In the genomic region with DNA sequence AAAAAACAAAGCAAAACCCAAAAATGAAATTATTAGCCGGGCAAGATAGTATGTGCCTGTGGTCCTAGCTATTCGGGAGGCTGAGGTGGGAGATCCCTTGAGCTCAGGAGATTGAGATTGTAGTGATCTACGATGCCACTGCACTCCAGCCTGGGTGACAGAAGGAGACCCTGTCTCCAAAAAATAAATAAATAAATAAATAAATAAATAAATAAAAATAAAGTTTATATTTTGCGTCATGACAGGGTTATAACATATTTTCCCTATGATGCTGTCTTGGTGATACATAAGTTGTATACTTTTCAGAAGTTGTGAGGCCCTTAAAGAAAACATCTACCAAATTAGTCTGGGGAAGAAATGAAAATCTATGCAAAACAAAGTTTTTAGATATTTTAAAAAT, we compare ENCODE assay signal across 21 cellular contexts.
A peak's percentile ranks its signal among the peaks of the same experiment; 100 is the strongest.
DNase-seq lines count a peak whose midpoint lies in the region; ATAC-seq and TF ChIP-seq lines count a peak whose summit lies in the region.
"Had no signal": no experiment of that assay in that cellular context is flagged by ENCODE, and none has a peak within 500 bp of the region (broad histone marks: within the 10 kb centered on the region; RNA-seq: fewer than 3 reads in every experiment).

No MANE protein-coding gene starts in this region.

- no peaks in the 10 kb centered on the region for H3K9me3 ChIP-seq in CD8-positive, alpha-beta T cell (ENCODE audit: low read length)
- H3K9me3 ChIP-seq: SK-N-SH had no signal

- H3K9me3 Mint-ChIP-seq in activated naive CD8-positive, alpha-beta T cell (ENCODE audit: low read depth): no peaks in the 10 kb centered on the region
- no peaks in the 10 kb centered on the region for H3K9me3 Mint-ChIP-seq in activated naive CD8-positive, alpha-beta T cell treated with anti-CD3 and anti-CD28 coated beads, Interleukin-2, amount 50 U/mL, for 24 hours
- H3K9me3 Mint-ChIP-seq in CD8-positive, alpha-beta T cell: no peaks in the 10 kb centered on the region
- H3K9me3 Mint-ChIP-seq in activated naive CD8-positive, alpha-beta T cell treated with anti-CD3 and anti-CD28 coated beads for 36 hours: no peaks in the 10 kb centered on the region
- H3K9me3 Mint-ChIP-seq: CD4-positive, CD25-positive, alpha-beta regulatory T cell had no signal

- H3K36me3 Mint-ChIP-seq in activated naive CD8-positive, alpha-beta T cell: no peaks in the 10 kb centered on the region
- H3K36me3 Mint-ChIP-seq in activated naive CD8-positive, alpha-beta T cell treated with anti-CD3 and anti-CD28 coated beads, Interleukin-2, amount 50 U/mL, for 24 hours (ENCODE audit: low read depth): peaks cover 5% of the 10 kb centered on the region
- H3K36me3 Mint-ChIP-seq in CD8-positive, alpha-beta T cell: no peaks in the 10 kb centered on the region
- peaks cover 10% of the 10 kb centered on the region for H3K36me3 Mint-ChIP-seq in activated naive CD8-positive, alpha-beta T cell treated with anti-CD3 and anti-CD28 coated beads for 36 hours
- H3K36me3 Mint-ChIP-seq: CD4-positive, CD25-positive, alpha-beta regulatory T cell had no signal

- no peak for ATAC-seq in activated naive CD8-positive, alpha-beta T cell treated with anti-CD3 and anti-CD28 coated beads, Interleukin-2, amount 50 U/mL, for 24 hours
- ATAC-seq in CD8-positive, alpha-beta T cell: no peak
- no peak for ATAC-seq in HG03460 (IDR thresholded peaks at IDR 0.05; ENCODE audit: unreplicated experiment)
- ATAC-seq: PC-3 had no signal

- no peak overlapping the region for H3K4me3 Mint-ChIP-seq in activated naive CD8-positive, alpha-beta T cell
- H3K4me3 Mint-ChIP-seq in activated naive CD8-positive, alpha-beta T cell treated with anti-CD3 and anti-CD28 coated beads, Interleukin-2, amount 50 U/mL, for 24 hours: no peak overlapping the region
- H3K4me3 Mint-ChIP-seq in CD8-positive, alpha-beta T cell: no peak overlapping the region
- no peak overlapping the region for H3K4me3 Mint-ChIP-seq in activated naive CD8-positive, alpha-beta T cell treated with anti-CD3 and anti-CD28 coated beads for 36 hours
- H3K4me3 Mint-ChIP-seq: CD4-positive, CD25-positive, alpha-beta regulatory T cell had no signal

- no peak for DNase-seq in activated naive CD8-positive, alpha-beta T cell treated with anti-CD3 and anti-CD28 coated beads, Interleukin-2, amount 50 U/mL, for 24 hours
- DNase-seq in CD8-positive, alpha-beta T cell: no peak
- no peak for DNase-seq in activated naive CD8-positive, alpha-beta T cell treated with anti-CD3 and anti-CD28 coated beads for 36 hours
- no peak for DNase-seq in NCI-H1105 (lab: John Stamatoyannopoulos, UW)
- no peak for DNase-seq in G401 (ENCODE audit: low spot score)
- DNase-seq: ACHN; CD4-positive, CD25-positive, alpha-beta regulatory T cell; DMS53; GOT3; KG1; NCI-H1417 treated with DMSO at 0.1 percent for 48 hours; NCI-H187 treated with DMSO at 0.1 percent for 48 hours; NCI-H226; NCI-H524; NCI-H82; PC-3; RPMI8226; SHP77 treated with DMSO at 0.1 percent for 48 hours; SK-N-SH had no signal

- POLR2A ChIA-PET in CD8-positive, alpha-beta T cell (lab: Charles Lee): no interaction called here

- H3K27ac Mint-ChIP-seq in activated naive CD8-positive, alpha-beta T cell: peak overlapping the region; percentile 51
- no peak overlapping the region for H3K27ac Mint-ChIP-seq in activated naive CD8-positive, alpha-beta T cell treated with anti-CD3 and anti-CD28 coated beads, Interleukin-2, amount 50 U/mL, for 24 hours
- H3K27ac Mint-ChIP-seq in CD8-positive, alpha-beta T cell: peak overlapping the region; percentile 28
- peak overlapping the region; percentile 95 for H3K27ac Mint-ChIP-seq in activated naive CD8-positive, alpha-beta T cell treated with anti-CD3 and anti-CD28 coated beads for 36 hours

- CTCF ChIA-PET in CD8-positive, alpha-beta T cell (lab: Charles Lee): no interaction called here

- in situ Hi-C loops in G401 (cut with HindIII; ENCODE audit: low sequenced_read_pairs): no loop called here

- H3K27me3 ChIP-seq in CD8-positive, alpha-beta T cell (ENCODE audit: insufficient read depth, low read length): no peaks in the 10 kb centered on the region

- no peaks in the 10 kb centered on the region for H3K27me3 Mint-ChIP-seq in activated naive CD8-positive, alpha-beta T cell
- H3K27me3 Mint-ChIP-seq in activated naive CD8-positive, alpha-beta T cell treated with anti-CD3 and anti-CD28 coated beads, Interleukin-2, amount 50 U/mL, for 24 hours: no peaks in the 10 kb centered on the region
- no peaks in the 10 kb centered on the region for H3K27me3 Mint-ChIP-seq in CD8-positive, alpha-beta T cell (ENCODE audit: low read depth)
- no peaks in the 10 kb centered on the region for H3K27me3 Mint-ChIP-seq in activated naive CD8-positive, alpha-beta T cell treated with anti-CD3 and anti-CD28 coated beads for 36 hours
- H3K27me3 Mint-ChIP-seq: CD4-positive, CD25-positive, alpha-beta regulatory T cell had no signal

- TF ChIP-seq CTCF in CD8-positive, alpha-beta T cell (IDR thresholded peaks at IDR 0.05): no peak

- H3K36me3 ChIP-seq in CD8-positive, alpha-beta T cell (ENCODE audit: insufficient read depth, low read length): no peaks in the 10 kb centered on the region

- no peak overlapping the region for H3K27ac ChIP-seq in CD8-positive, alpha-beta T cell (ENCODE audit: low read depth, low read length)

- intact Hi-C loops in CD8-positive, alpha-beta T cell (cut with DNase I, micrococcal nuclease): no loop called here

- no peak overlapping the region for H3K4me3 ChIP-seq in CD8-positive, alpha-beta T cell (ENCODE audit: low read depth, low read length)

- peaks cover 57% of the 10 kb centered on the region for H3K4me1 Mint-ChIP-seq in activated naive CD8-positive, alpha-beta T cell (ENCODE audit: low read depth)
- H3K4me1 Mint-ChIP-seq in activated naive CD8-positive, alpha-beta T cell treated with anti-CD3 and anti-CD28 coated beads, Interleukin-2, amount 50 U/mL, for 24 hours: peaks cover 68% of the 10 kb centered on the region
- H3K4me1 Mint-ChIP-seq in CD8-positive, alpha-beta T cell (ENCODE audit: low read depth): peaks cover 42% of the 10 kb centered on the region
- H3K4me1 Mint-ChIP-seq in activated naive CD8-positive, alpha-beta T cell treated with anti-CD3 and anti-CD28 coated beads for 36 hours: peaks cover 60% of the 10 kb centered on the region

- peaks cover 32% of the 10 kb centered on the region for H3K4me1 ChIP-seq in CD8-positive, alpha-beta T cell (ENCODE audit: insufficient read depth, low read length)
